In genomic region chr16:30805370-30806169, GRCh38 we compare ENCODE assay signal across 1 cellular context.
TF ChIP-seq lines count a peak whose summit lies in the region.

No MANE protein-coding gene starts in this region.

TF ChIP-seq in K562, 482 proteins besides CTCF, POLR2A, EP300 and RAD21 (continued from another document and continues in another):
- TF ChIP-seq ZBTB40 (IDR thresholded peaks at IDR 0.05) (peak; percentile 93), ZBTB40 (CRISPR knock-in tag; IDR thresholded peaks at IDR 0.05) (no peak), DIDO1 (tag; IDR thresholded peaks at IDR 0.05; ENCODE audit: low read depth) (peak; percentile 78), SMC3 (conservative IDR thresholded peaks at IDR 0.05; ENCODE audit: insufficient read depth, low read depth, low read length) (no peak), PRPF4 (IDR thresholded peaks at IDR 0.05; ENCODE audit: insufficient read depth, low read depth, low read length, poor library complexity, severe bottlenecking) (no peak), BCOR (IDR thresholded peaks at IDR 0.05) (peak; percentile 97), CBX8 (IDR thresholded peaks at IDR 0.05; ENCODE audit: borderline replicate concordance, extremely low read depth, low read depth, low read length, poor library complexity, severe bottlenecking) (no peak), GABPB2 (CRISPR knock-in tag; conservative IDR thresholded peaks at IDR 0.05) (no peak), ZNF655 (CRISPR knock-in tag; IDR thresholded peaks at IDR 0.05) (no peak), SETDB1 (IDR thresholded peaks at IDR 0.05; ENCODE audit: low read length) (no peak), CREBBP (IDR thresholded peaks at IDR 0.05; ENCODE audit: low read depth, low read length) (no peak), BRD4 (IDR thresholded peaks at IDR 0.05) (peak; percentile 45; the same call in 1 of the 2 replicates), NCOA4 (IDR thresholded peaks at IDR 0.05; ENCODE audit: partially characterized antibody) (no peak), KHSRP (IDR thresholded peaks at IDR 0.05) (no peak), SNAPC5 (CRISPR knock-in tag; IDR thresholded peaks at IDR 0.05) (no peak), POU5F1 (IDR thresholded peaks at IDR 0.05; ENCODE audit: borderline replicate concordance, low read depth, low read length, partially characterized antibody) (no peak), ZNF282 (CRISPR knock-in tag; IDR thresholded peaks at IDR 0.05) (no peak), TAF7 (tag; IDR thresholded peaks at IDR 0.05) (peak; percentile 85), ZNF12 (CRISPR knock-in tag; IDR thresholded peaks at IDR 0.05) (peak; percentile 74; the same call in 1 of the 2 replicates), ELF2 (CRISPR knock-in tag; IDR thresholded peaks at IDR 0.05) (peak; percentile 93), SAFB (IDR thresholded peaks at IDR 0.05; ENCODE audit: borderline replicate concordance, low read depth, low read length) (no peak), RHOXF2B (CRISPR knock-in tag; conservative IDR thresholded peaks at IDR 0.05) (no peak), TAF1 (IDR thresholded peaks at IDR 0.05; ENCODE audit: control insufficient read depth, extremely low read depth, insufficient read depth, low read length, severe bottlenecking) (peak; percentile 93), CREB3L1 (IDR thresholded peaks at IDR 0.05; ENCODE audit: borderline replicate concordance, low read depth) (peak; percentile 79; the same call in 1 of the 2 replicates), BCLAF1 (IDR thresholded peaks at IDR 0.05; ENCODE audit: borderline replicate concordance in 1 of 2, control insufficient read depth in 1 of 2, low read depth in 2 of 2, low read length in 1 of 2) (peak in 1 of 2 experiments; percentile 23; a peak in 1 of 4 replicates), HLTF (IDR thresholded peaks at IDR 0.05) (0 out of 2 replicates have a peak, but pooled peaks have one; percentile 9), HSF4 (CRISPR knock-in tag; IDR thresholded peaks at IDR 0.05; ENCODE audit: borderline replicate concordance) (no peak), ZNF583 (CRISPR knock-in tag; IDR thresholded peaks at IDR 0.05) (no peak), TRIM24 (IDR thresholded peaks at IDR 0.05) (no peak), CBFA2T2 (conservative IDR thresholded peaks at IDR 0.05) (no peak), POLR2AphosphoS2 (IDR thresholded peaks at IDR 0.05; ENCODE audit: low read length) (no peak), FOXK1 (CRISPR knock-in tag; IDR thresholded peaks at IDR 0.05; ENCODE audit: borderline replicate concordance) (peak; percentile 58; the same call in 1 of the 2 replicates), EWSR1 (IDR thresholded peaks at IDR 0.05; ENCODE audit: borderline replicate concordance, low read depth, partially characterized antibody) (no peak), PATZ1 (CRISPR knock-in tag; IDR thresholded peaks at IDR 0.05; ENCODE audit: borderline replicate concordance) (0 out of 2 replicates have a peak, but pooled peaks have one; percentile 48), POLR2AphosphoS5 (IDR thresholded peaks at IDR 0.05; ENCODE audit: control insufficient read depth, insufficient read depth, low read depth, low read length) (peak; percentile 60), HDAC3 (IDR thresholded peaks at IDR 0.05; ENCODE audit: borderline replicate concordance, partially characterized antibody) (no peak), PYGO2 (tag; IDR thresholded peaks at IDR 0.05) (no peak), PRMT5 (CRISPR knock-in tag; IDR thresholded peaks at IDR 0.05) (no peak), SRSF7 (optimal IDR thresholded peaks at IDR 0.05; ENCODE audit: low read depth, low read length) (no peak), JUND (IDR thresholded peaks at IDR 0.05; ENCODE audit: borderline replicate concordance, low read depth, low read length) (peak; percentile 52), JUND (tag; IDR thresholded peaks at IDR 0.05; ENCODE audit: borderline replicate concordance, low read depth, low read length) (0 out of 3 replicates have a peak, but pooled peaks have one; percentile 50), TCF7L2 (IDR thresholded peaks at IDR 0.05; ENCODE audit: low read depth, low read length) (no peak), MED1 (CRISPR knock-in tag; IDR thresholded peaks at IDR 0.05; ENCODE audit: borderline replicate concordance) (no peak), ZNF197 (CRISPR knock-in tag; IDR thresholded peaks at IDR 0.05; ENCODE audit: low read depth) (no peak), ETV5 (CRISPR knock-in tag; IDR thresholded peaks at IDR 0.05; ENCODE audit: low read depth) (peak; percentile 99), ZBTB43 (CRISPR knock-in tag; IDR thresholded peaks at IDR 0.05) (no peak), PHB (CRISPR knock-in tag; IDR thresholded peaks at IDR 0.05) (no peak), HDAC1 (IDR thresholded peaks at IDR 0.05) (peak in 1 of 2 experiments; percentile 49; a peak in 1 of 4 replicates)
